In genomic region chr11:65558002-65558784, GRCh38 we compare ENCODE assay signal across 8 cellular contexts. TPM values are rescaled to one million over a fixed set of nuclear protein-coding genes. Genes with fewer than 3 reads are reported as not detected.
DNase-seq lines count a peak whose midpoint lies in the region; TF ChIP-seq lines count a peak whose summit lies in the region.

TSS of gene LTBP3 (minus strand) at chr11:65558359. CDS start at chr11:65557959, 400 bp downstream.

- peak within 1 kb of the TSS; percentile 74 for H3K27ac Mint-ChIP-seq in activated CD4-positive, alpha-beta memory T cell treated with anti-CD3 and anti-CD28 coated beads, Interleukin-2, amount 10 ng/mL, durations not matched to agents 7 days and 5 days
- H3K27ac Mint-ChIP-seq in endothelial cell (ENCODE audit: unreplicated experiment), result no peak within 1 kb of the TSS

- H3K4me1 Mint-ChIP-seq in activated CD4-positive, alpha-beta memory T cell treated with anti-CD3 and anti-CD28 coated beads, Interleukin-2, amount 10 ng/mL, durations not matched to agents 7 days and 5 days, result peaks cover 56% of the 10 kb centered on the region
- H3K4me1 Mint-ChIP-seq in endothelial cell (ENCODE audit: unreplicated experiment), result peaks cover 19% of the 10 kb centered on the region

- no peaks in the 10 kb centered on the region for H3K27me3 Mint-ChIP-seq in activated CD4-positive, alpha-beta memory T cell treated with anti-CD3 and anti-CD28 coated beads, Interleukin-2, amount 10 ng/mL, durations not matched to agents 7 days and 5 days
- peaks cover 38% of the 10 kb centered on the region for H3K27me3 Mint-ChIP-seq in endothelial cell (ENCODE audit: unreplicated experiment)

- peak within 1 kb of the TSS; percentile 74 for H3K4me3 Mint-ChIP-seq in activated CD4-positive, alpha-beta memory T cell treated with anti-CD3 and anti-CD28 coated beads, Interleukin-2, amount 10 ng/mL, durations not matched to agents 7 days and 5 days
- peak within 1 kb of the TSS; percentile 80 for H3K4me3 Mint-ChIP-seq in endothelial cell (ENCODE audit: unreplicated experiment)

- no peaks in the 10 kb centered on the region for H3K36me3 Mint-ChIP-seq in activated CD4-positive, alpha-beta memory T cell treated with anti-CD3 and anti-CD28 coated beads, Interleukin-2, amount 10 ng/mL, durations not matched to agents 7 days and 5 days (ENCODE audit: low read depth)
- H3K36me3 Mint-ChIP-seq in endothelial cell (ENCODE audit: low read depth, unreplicated experiment), result peaks cover 7% of the 10 kb centered on the region

- POLR2A ChIA-PET in activated CD4-positive, alpha-beta memory T cell treated with anti-CD3 and anti-CD28 coated beads, Interleukin-2, amount 10 ng/mL, durations not matched to agents 7 days and 5 days (lab: Charles Lee), result interaction anchor here (0.9 to 4.1 kb wide), 8 partner anchors 12 to 60 kb away, joined by 3 to 31 read pairs (median 3); partner anchors contain the start of genes EHBP1L1, FAM89B, PCNX3 and ZNRD2

- CTCF ChIA-PET in activated CD4-positive, alpha-beta memory T cell treated with anti-CD3 and anti-CD28 coated beads, Interleukin-2, amount 10 ng/mL, durations not matched to agents 7 days and 5 days (lab: Charles Lee), result interaction anchor here (1.0 to 1.2 kb wide), 2 partner anchors 14 to 46 kb away, joined by 3 read pairs; partner anchors contain the start of gene FAM89B

- no peaks in the 10 kb centered on the region for H3K9me3 Mint-ChIP-seq in activated CD4-positive, alpha-beta memory T cell treated with anti-CD3 and anti-CD28 coated beads, Interleukin-2, amount 10 ng/mL, durations not matched to agents 7 days and 5 days
- no peaks in the 10 kb centered on the region for H3K9me3 Mint-ChIP-seq in endothelial cell (ENCODE audit: unreplicated experiment)

- DNase-seq in NCI-H187 (lab: John Stamatoyannopoulos, UW), result peak; percentile 8 to 31
- no peak for DNase-seq in NCI-H187 treated with DMSO at 0.1 percent for 48 hours (lab: John Stamatoyannopoulos, UW)
- DNase-seq in NCI-H1105 treated with DMSO at 0.1 percent for 48 hours (lab: John Stamatoyannopoulos, UW), result peak; percentile 65
- DNase-seq in activated CD4-positive, alpha-beta memory T cell treated with anti-CD3 and anti-CD28 coated beads, Interleukin-2, amount 10 ng/mL, durations not matched to agents 7 days and 5 days, result no peak
- DNase-seq in endothelial cell (ENCODE audit: low spot score), result no peak
- peak; percentile 73 to 88 for DNase-seq in lung microvascular endothelial cell (ENCODE audit: low read depth in 2 of 2)
- peak; percentile 82 for DNase-seq in stromal cell of bone marrow (ENCODE audit: low read depth)
- DNase-seq in cortex of kidney (lab: John Stamatoyannopoulos, UW), result no peak

- TF ChIP-seq CTCF in endothelial cell (IDR thresholded peaks at IDR 0.05; ENCODE audit: unreplicated experiment), result no peak

RNA-seq across cellular contexts. Expression of gene LTBP3, which starts in this region (rescaled TPM):
- total RNA-seq in activated CD4-positive, alpha-beta memory T cell treated with anti-CD3 and anti-CD28 coated beads, Interleukin-2, amount 10 ng/mL, durations not matched to agents 7 days and 5 days, result 10 to 100 TPM; 55.4 to 60.0 TPM
- total RNA-seq in endothelial cell (ENCODE audit: unreplicated experiment) (1.7 TPM), lung microvascular endothelial cell (20.5 and 23.0 TPM in 2 replicates)

Comparison
In these comparisons a context has a peak if more than half of its experiments do, and no peak if none do; other contexts are left out.
1. DNase-seq: peak in NCI-H187 (2 of 2), NCI-H1105 treated with DMSO at 0.1 percent for 48 hours (single experiment), lung microvascular endothelial cell (2 of 2) and stromal cell of bone marrow (single experiment); none in NCI-H187 treated with DMSO at 0.1 percent for 48 hours (single experiment), activated CD4-positive, alpha-beta memory T cell treated with anti-CD3 and anti-CD28 coated beads, Interleukin-2, amount 10 ng/mL, durations not matched to agents 7 days and 5 days (single experiment), endothelial cell (single experiment) and cortex of kidney (single experiment).